8 cellular contexts compared by ENCODE assay signal in the genomic region with DNA sequence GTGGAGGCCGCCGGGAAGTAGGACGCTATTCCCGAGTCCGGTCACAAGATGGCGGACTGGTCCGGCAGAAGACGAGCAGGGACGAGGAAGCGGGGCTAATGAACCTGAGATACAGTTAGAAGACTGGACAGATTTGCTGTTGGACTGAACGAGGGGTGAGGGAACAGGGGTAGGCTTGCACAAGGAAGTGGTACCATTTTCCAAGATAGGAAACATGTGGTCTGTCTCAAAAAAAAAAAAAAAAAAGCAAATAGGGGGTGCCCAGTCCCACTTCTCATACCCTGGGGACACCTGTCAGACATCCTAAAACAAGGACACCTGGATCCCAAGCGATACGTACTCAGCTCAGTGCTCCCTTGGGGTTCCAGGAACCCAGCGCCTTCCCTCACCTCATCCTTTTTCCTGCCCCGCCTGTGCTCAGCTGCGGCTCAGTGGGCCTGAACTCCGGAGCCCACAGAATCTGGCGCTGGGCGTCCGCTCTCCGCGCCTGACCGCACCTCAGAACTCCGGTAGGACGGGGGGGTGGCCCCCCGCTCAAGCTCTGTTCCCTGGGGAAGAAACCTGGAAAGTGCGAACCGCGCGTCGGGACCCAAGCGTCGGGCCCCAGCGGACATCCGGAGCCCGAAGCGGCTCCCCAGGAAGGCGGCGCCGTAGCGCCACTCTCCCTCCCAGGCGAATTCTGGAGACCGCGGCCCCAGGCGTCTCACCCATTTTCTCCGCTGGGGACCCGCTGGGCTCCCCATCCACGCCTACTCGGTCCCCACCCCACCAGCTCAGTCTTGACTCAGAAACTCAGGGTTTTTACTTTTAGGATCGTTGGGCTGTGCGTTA. TPM values are rescaled to one million over a fixed set of nuclear protein-coding genes. Genes with fewer than 3 reads are reported as not detected.
A peak's percentile ranks its signal among the peaks of the same experiment; 100 is the strongest.
DNase-seq lines count a peak whose midpoint lies in the region; ATAC-seq, FAIRE-seq and TF ChIP-seq lines count a peak whose summit lies in the region.

A gene with protein sequence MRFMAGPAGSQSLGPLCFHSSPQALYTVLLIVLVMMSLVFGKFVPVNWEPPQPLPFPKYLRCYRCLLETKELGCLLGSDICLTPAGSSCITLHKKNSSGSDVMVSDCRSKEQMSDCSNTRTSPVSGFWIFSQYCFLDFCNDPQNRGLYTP (minus strand): TSS at position 227 of the 831 bp plus-strand sequence. CDS start 694 bp downstream, outside the sequence.

- no peak within 1 kb of the TSS for H3K4ac ChIP-seq in H1 (replicated peaks; ENCODE audit: insufficient read length, low read depth, low read length)

- H3K9me3 ChIP-seq in H1 (ENCODE audit: insufficient read depth in 2 of 2, low read depth in 1 of 2, low read length in 1 of 2) (no peaks in the 10 kb centered on the region), lung (ENCODE audit: control insufficient read depth in 2 of 2, insufficient read depth in 1 of 2, low read length in 1 of 2) (no peaks in the 10 kb centered on the region)

- H2BK120ac ChIP-seq in H1 (replicated peaks; ENCODE audit: low read depth, low read length): no peak within 1 kb of the TSS

- WGBS in H1 (ENCODE audit: extremely low coverage in 1 of 2, insufficient coverage in 1 of 2, insufficient read length in 1 of 2, insufficient replicate concordance in 2 of 2, low coverage in 1 of 2, low lambda C conversion rate in 2 of 2, missing lambda C conversion rate in 1 of 2), 2 experiments: 4% methylated on average over 41 of the region's 51 CpGs; no CpG with 5 or more reads in 1 of the 2 experiments
- WGBS in lung, 2 donors: 0 to 1% methylated on average over 51 of the region's 51 CpGs

- POLR2A ChIA-PET in H1 (lab: Charles Lee; ENCODE audit: partially characterized antibody): interaction anchor here (0.8 to 2.5 kb wide), 14 partner anchors 9 to 149 kb away, joined by 3 to 20 read pairs (median 3); a partner anchor contains a TSS

- H2BK15ac ChIP-seq in H1 (ENCODE audit: low read length): peak within 1 kb of the TSS; percentile 72; the same call in 1 of the 2 replicates

- H3K56ac ChIP-seq in H1 (replicated peaks; ENCODE audit: insufficient read length, low read depth, low read length): peak within 1 kb of the TSS; percentile 33

- H3K79me2 ChIP-seq in H1 (ENCODE audit: control insufficient read depth in 1 of 2, insufficient read depth in 2 of 2, low read length in 2 of 2): no peaks in the 10 kb centered on the region

- H3K27ac ChIP-seq in H1 (ENCODE audit: low read depth, low read length) (no peak within 1 kb of the TSS), lung (ENCODE audit: low read depth in 1 of 2, low read length in 1 of 2) (peak within 1 kb of the TSS in 1 of 2 donors; percentile 86)

- H3K79me1 ChIP-seq in H1 (ENCODE audit: low read depth, low read length): no peaks in the 10 kb centered on the region

- H3K23ac ChIP-seq in H1 (ENCODE audit: insufficient read length): no peak within 1 kb of the TSS

- no peak within 1 kb of the TSS for H4K91ac ChIP-seq in H1 (replicated peaks; ENCODE audit: insufficient read length, low read length)

- peak within 1 kb of the TSS; percentile 35; the same call in 1 of the 2 replicates for H2BK5ac ChIP-seq in H1 (ENCODE audit: low read depth, low read length)

- H3K4me3 ChIP-seq in H1 (ENCODE audit: extremely low read depth in 1 of 4, insufficient read depth in 2 of 4, low read depth in 3 of 4, low read length in 4 of 4) (peak within 1 kb of the TSS; percentile 22 to 70 (median 60)), lung (peak within 1 kb of the TSS; percentile 26)

- peaks cover 11% of the 10 kb centered on the region; the same call in 1 of the 2 replicates for H3K23me2 ChIP-seq in H1 (ENCODE audit: low read depth, low read length)

- H3K36me3 ChIP-seq in H1 (ENCODE audit: control insufficient read depth in 2 of 4, insufficient read depth in 4 of 4, low read length in 3 of 4): no peaks in the 10 kb centered on the region; a peak in 1 of 8 replicates
- H3K36me3 ChIP-seq in lung (ENCODE audit: control insufficient read depth in 2 of 2, insufficient read depth in 2 of 2, low read length in 2 of 2): no peaks in the 10 kb centered on the region

- no peak for TF ChIP-seq POLR2A in H1 (IDR thresholded peaks at IDR 0.05; ENCODE audit: control extremely low read depth in 1 of 2, low read depth in 2 of 2, low read length in 2 of 2)

- peak within 1 kb of the TSS; percentile 9; the same call in 1 of the 2 replicates for H2BK12ac ChIP-seq in H1 (ENCODE audit: low read depth, low read length)

- H4K20me1 ChIP-seq in H1 (replicated peaks in 1 of 2; ENCODE audit: control insufficient read depth in 1 of 2, insufficient read depth in 2 of 2, low read length in 2 of 2): no peaks in the 10 kb centered on the region

- no peak within 1 kb of the TSS for H2AK5ac ChIP-seq in H1 (ENCODE audit: low read depth, low read length)

- CTCF ChIA-PET in H1 (lab: Charles Lee; ENCODE audit: partially characterized antibody): interaction anchor here (0.7 to 2.3 kb wide), 17 partner anchors 9 to 149 kb away, joined by 3 to 10 read pairs (median 4); a partner anchor contains a TSS

- H3K4me2 ChIP-seq in H1 (ENCODE audit: insufficient read depth in 1 of 2, low read depth in 2 of 2, low read length in 2 of 2): peak within 1 kb of the TSS; percentile 11 to 84

- peak; percentile 90 to 96 for TF ChIP-seq RAD21 in H1 (IDR thresholded peaks at IDR 0.05 in 1 of 2, conservative IDR thresholded peaks at IDR 0.05 in 1 of 2; ENCODE audit: low read depth in 2 of 2, low read length in 2 of 2)

- no peak within 1 kb of the TSS; a peak in 1 of 7 replicates for H3K9ac ChIP-seq in H1 (replicated peaks in 1 of 4; ENCODE audit: extremely low read depth in 1 of 4, low read depth in 3 of 4, low read length in 3 of 4)

- peak within 1 kb of the TSS; percentile 39 for H4K8ac ChIP-seq in H1 (ENCODE audit: extremely low read depth, insufficient read depth, low read length)

- no peak within 1 kb of the TSS for H3K18ac ChIP-seq in H1 (ENCODE audit: extremely low read depth, low read length)

- TF ChIP-seq CTCF in H1 (IDR thresholded peaks at IDR 0.05; ENCODE audit: control extremely low read depth in 1 of 3, insufficient read depth in 1 of 3, low read depth in 1 of 3, low read length in 3 of 3) (peak; percentile 78 to 85 (median 83)), lung (IDR thresholded peaks at IDR 0.05; ENCODE audit: control extremely low read depth, extremely low read depth) (peak; percentile 87)

- FAIRE-seq in H1 (lab: Jason Lieb, UNC): no peak

- TF ChIP-seq EP300 in H1 (IDR thresholded peaks at IDR 0.05; ENCODE audit: borderline replicate concordance in 1 of 2, low read depth in 2 of 2, low read length in 2 of 2): no peak

- ATAC-seq in HG03354 (IDR thresholded peaks at IDR 0.05; ENCODE audit: poor library complexity, severe bottlenecking, unreplicated experiment) (peak; percentile 48), lung (ENCODE audit: insufficient read depth, low FRiP score) (peak; percentile 90), GM21423 (IDR thresholded peaks at IDR 0.05; ENCODE audit: unreplicated experiment) (no peak)

- H2AFZ ChIP-seq in H1 (ENCODE audit: low read length): peak within 1 kb of the TSS; percentile 15; the same call in 1 of the 2 replicates

- DNase-seq in COR-L47 (lab: John Stamatoyannopoulos, UW) (peak; percentile 81), NCI-H82 treated with DMSO at 0.1 percent for 48 hours (lab: John Stamatoyannopoulos, UW; ENCODE audit: unreplicated experiment) (peak; percentile 76), H1 (ENCODE audit: low read depth in 1 of 2, low spot score in 2 of 2) (peak in 1 of 2 experiments; percentile 79), lung (ENCODE audit: low spot score) (peak; percentile 83)
- DNase-seq in activated CD8-positive, alpha-beta memory T cell treated with anti-CD3 and anti-CD28 coated beads for 24 hours: peak; percentile 83
- DNase-seq in stimulated activated CD8-positive, alpha-beta memory T cell treated with anti-CD3 and anti-CD28 coated beads, Interleukin-12 subunit alpha, Interleukin-12 subunit beta, amount 100 ng/mL, for 4 hours (ENCODE audit: low read depth): peak; percentile 32

- no peak within 1 kb of the TSS; the same call in 1 of the 2 replicates for H2BK20ac ChIP-seq in H1 (ENCODE audit: low read length)

- no peak within 1 kb of the TSS for H3K14ac ChIP-seq in H1 (ENCODE audit: insufficient read length)

- H3K27me3 ChIP-seq in H1 (replicated peaks in 1 of 4; ENCODE audit: control insufficient read depth in 3 of 4, extremely low read depth in 1 of 4, insufficient read depth in 3 of 4, low read length in 3 of 4) (peaks cover 3 to 13% (median 12%) of the 10 kb centered on the region in 4 experiments; a peak in 6 of 7 replicates), lung (ENCODE audit: control insufficient read depth, insufficient read depth) (no peaks in the 10 kb centered on the region)

- H4K5ac ChIP-seq in H1 (ENCODE audit: insufficient read length, low read depth, low read length): no peak within 1 kb of the TSS

- H3K4me1 ChIP-seq in H1 (replicated peaks in 1 of 4; ENCODE audit: control insufficient read depth in 3 of 4, insufficient read depth in 4 of 4, low read length in 3 of 4) (peaks cover 0 to 10% (median 7%) of the 10 kb centered on the region in 4 experiments; a peak in 5 of 7 replicates), lung (ENCODE audit: control insufficient read depth in 2 of 2, insufficient read depth in 2 of 2, low read length in 2 of 2) (peaks cover 0 to 8% of the 10 kb centered on the region in 2 donors)

TF ChIP-seq in H1, 55 proteins besides CTCF, POLR2A, EP300 and RAD21 (continues in another document):
- no peak for TF ChIP-seq KDM1A (IDR thresholded peaks at IDR 0.05; ENCODE audit: borderline replicate concordance, low read length)
- no peak for TF ChIP-seq POLR2AphosphoS5 (IDR thresholded peaks at IDR 0.05; ENCODE audit: low read depth, low read length)
- TF ChIP-seq RXRA (IDR thresholded peaks at IDR 0.05; ENCODE audit: insufficient read depth, low read depth, low read length): no peak
- TF ChIP-seq EGR1 (IDR thresholded peaks at IDR 0.05; ENCODE audit: borderline replicate concordance, low read depth, low read length): no peak
- no peak for TF ChIP-seq GABPA (IDR thresholded peaks at IDR 0.05; ENCODE audit: borderline replicate concordance, insufficient read depth, low read length)
- no peak for TF ChIP-seq CTBP2 (IDR thresholded peaks at IDR 0.05; ENCODE audit: borderline replicate concordance, insufficient read depth, insufficient read length, low read length)
- peak; percentile 71 for TF ChIP-seq ASH2L (IDR thresholded peaks at IDR 0.05; ENCODE audit: low read length)
- TF ChIP-seq MAFK (IDR thresholded peaks at IDR 0.05; ENCODE audit: low read depth, low read length): no peak

RNA-seq across cellular contexts. Expression of the gene that starts here (rescaled TPM):
- 1.1 and 1.2 TPM in 2 replicates for total RNA-seq in H1 (2021; fragmentation: NEBNext Ultra II Directional; extraction: Animal tissue kit (Norgen Biotek cat#: 25700))
- 1.8 and 2.1 TPM in 2 replicates for polyA plus RNA-seq in H1 (2011; rRNA removed)
- polyA plus RNA-seq in H1 (2011; cell fraction: cytosol; rRNA removed): 0.96 TPM
- polyA plus RNA-seq in H1 (2011; cell fraction: nucleus; rRNA removed): 2.7 TPM
- polyA plus RNA-seq in H1 (2012, experiment 1 of 2): 0.84 to 1.8 TPM (median 0.92 TPM) in 4 replicates
- 1.0 TPM for polyA plus RNA-seq in H1 (2012, experiment 2 of 2)
- polyA plus RNA-seq in H1 (2013, experiment 1 of 2): 1.4 TPM
- 2.1 TPM for polyA plus RNA-seq in H1 (2013, experiment 2 of 2)
- polyA minus RNA-seq in H1 (2011; rRNA and poly(A)+ RNA removed): 0.76 TPM in 1 of 2 replicates, not detected in the other
- not detected for polyA minus RNA-seq in H1 (2011; cell fraction: cytosol; rRNA and poly(A)+ RNA removed)
- not detected for polyA minus RNA-seq in H1 (2011; cell fraction: nucleus; rRNA and poly(A)+ RNA removed)
- 1 to 10 TPM; 3.0 to 5.0 TPM for total RNA-seq in lung
- polyA plus RNA-seq in lung: 1 to 10 TPM; 2.8 to 3.9 TPM
